Comparison of ENCODE assay signal across 1 cellular context in the genomic region with DNA sequence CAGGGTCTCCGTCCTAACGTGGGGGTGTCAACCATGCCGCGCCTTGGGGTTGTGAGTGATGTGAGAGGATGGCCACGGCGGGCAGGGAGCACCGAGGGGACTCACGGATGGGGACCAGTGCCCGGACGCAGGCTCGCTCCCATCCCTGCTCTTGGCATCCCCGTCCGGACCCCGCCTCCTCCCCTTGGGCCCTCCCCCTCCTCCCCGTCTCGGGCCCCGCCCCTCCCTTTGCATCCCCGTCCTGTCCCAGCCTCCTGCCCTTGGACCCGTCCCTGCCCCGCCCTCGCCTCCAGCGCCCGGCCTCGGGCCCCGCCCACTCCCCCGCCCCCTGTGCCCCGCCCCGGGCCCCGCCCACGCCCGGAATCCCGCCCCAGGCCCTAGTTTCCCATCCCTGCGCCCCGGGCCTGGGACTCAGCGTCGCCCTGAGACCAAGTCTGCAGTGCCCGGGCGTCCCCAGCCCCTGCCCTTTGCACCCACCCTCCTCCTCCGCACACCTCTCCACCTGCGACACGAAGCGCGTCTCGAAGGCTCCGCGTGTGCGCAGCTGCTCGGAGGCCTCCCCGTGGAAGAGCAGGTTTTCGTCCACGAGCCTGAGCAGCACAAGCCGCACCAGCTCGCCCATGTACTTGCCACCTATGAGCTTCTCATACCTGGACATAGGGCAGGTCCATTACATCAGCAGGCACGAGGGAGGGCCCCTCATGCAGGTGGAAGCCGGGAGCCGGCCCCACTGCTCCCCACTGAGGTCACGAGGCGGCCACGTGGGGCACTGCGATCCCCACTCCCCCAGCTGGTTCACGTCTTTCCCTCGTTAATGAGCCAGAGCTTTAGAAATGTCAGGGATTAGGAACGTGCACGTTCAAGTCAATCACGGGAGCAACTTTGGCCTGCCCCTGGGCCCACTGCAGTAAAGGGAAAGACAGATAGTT.
A peak's percentile ranks its signal among the peaks of the same experiment; 100 is the strongest.
TF ChIP-seq lines count a peak whose summit lies in the region.

No MANE protein-coding gene starts in this region.

TF ChIP-seq in H1, 55 proteins besides CTCF, POLR2A, EP300 and RAD21:
- TF ChIP-seq, protein P1, sequence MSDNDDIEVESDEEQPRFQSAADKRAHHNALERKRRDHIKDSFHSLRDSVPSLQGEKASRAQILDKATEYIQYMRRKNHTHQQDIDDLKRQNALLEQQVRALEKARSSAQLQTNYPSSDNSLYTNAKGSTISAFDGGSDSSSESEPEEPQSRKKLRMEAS (IDR thresholded peaks at IDR 0.05) = peak; percentile 85
- TF ChIP-seq, protein P2, sequence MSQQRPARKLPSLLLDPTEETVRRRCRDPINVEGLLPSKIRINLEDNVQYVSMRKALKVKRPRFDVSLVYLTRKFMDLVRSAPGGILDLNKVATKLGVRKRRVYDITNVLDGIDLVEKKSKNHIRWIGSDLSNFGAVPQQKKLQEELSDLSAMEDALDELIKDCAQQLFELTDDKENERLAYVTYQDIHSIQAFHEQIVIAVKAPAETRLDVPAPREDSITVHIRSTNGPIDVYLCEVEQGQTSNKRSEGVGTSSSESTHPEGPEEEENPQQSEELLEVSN (IDR thresholded peaks at IDR 0.05) = peak; percentile 71
- TF ChIP-seq SRF (IDR thresholded peaks at IDR 0.05; ENCODE audit: low read depth, low read length) = no peak
